In genomic region chr7:156858523-156858922, GRCh38 we compare ENCODE assay signal across 7 cellular contexts.
"Had no signal": no experiment of that assay in that cellular context is flagged by ENCODE, and none has a peak within 500 bp of the region (broad histone marks: within the 10 kb centered on the region; RNA-seq: fewer than 3 reads in every experiment).

No MANE protein-coding gene starts in this region.

- H3K9ac ChIP-seq: GM23248 had no signal

- H2AFZ ChIP-seq: GM23248 had no signal

- ATAC-seq: HCT116, K562 had no signal

- H3K4me3 ChIP-seq: GM23248, HAP-1, K562 had no signal

- H3K27ac ChIP-seq: GM23248 had no signal

- DNase-seq: GM23248, GOT3, H7, IMR-90 had no signal
